In genomic region chr17:48553837-48554236, GRCh38 we compare ENCODE assay signal across 20 cellular contexts. TPM values are rescaled to one million over a fixed set of nuclear protein-coding genes. Genes with fewer than 3 reads are reported as not detected.
DNase-seq lines count a peak whose midpoint lies in the region; ATAC-seq, FAIRE-seq and TF ChIP-seq lines count a peak whose summit lies in the region.
"Had no signal": no experiment of that assay in that cellular context is flagged by ENCODE, and none has a peak within 500 bp of the region (broad histone marks: within the 10 kb centered on the region; RNA-seq: fewer than 3 reads in every experiment).

No MANE protein-coding gene starts in this region.

- H3F3A ChIP-seq in PC-3 (ENCODE audit: low read length, unreplicated experiment): no peaks in the 10 kb centered on the region

- H3K27ac ChIP-seq in HUES6 (ENCODE audit: low read depth, low read length) (no peak overlapping the region), K562 (ENCODE audit: extremely low read depth, low read depth, low read length) (peak overlapping the region; percentile 1; the same call in 2 of the 3 replicates), lower lobe of right lung (peak overlapping the region; percentile 81), spleen (peak overlapping the region in 7 of 8 donors; percentile 48 to 94 (median 61)), PC-3 (ENCODE audit: low read length) (no peak overlapping the region), dorsolateral prefrontal cortex (no peak overlapping the region)
- H3K27ac ChIP-seq in CD8-positive, alpha-beta T cell (ENCODE audit: low read depth, low read length): no peak overlapping the region
- H3K27ac ChIP-seq: BLaER1 treated with 17β-estradiol and CSF1 and Interleukin-3, amounts not matched to agents 10 nM and 100 nM had no signal

- 50% methylated on average over 1 of the region's 1 CpG for WGBS in K562 (ENCODE audit: insufficient coverage, low coverage, missing lambda C conversion rate)
- 73 to 90% (median 81%) methylated on average over 1 of the region's 1 CpG for WGBS in spleen, 5 donors

- CTCF ChIA-PET in K562 (lab: Yijun Ruan, JAX; ENCODE audit: low intra/inter-chr PET ratio) (no interaction called here), PC-3 (lab: Charles Lee) (no interaction called here)
- CTCF ChIA-PET in CD8-positive, alpha-beta T cell (lab: Charles Lee): no interaction called here

- DNase-seq in K562 (ENCODE audit: extremely low read depth in 1 of 4, low spot score in 3 of 4) (no peak), lower lobe of right lung (no peak), spleen (no peak), PC-3 (no peak), dorsolateral prefrontal cortex (no peak), glomerular visceral epithelial cell (ENCODE audit: extremely low spot score) (no peak)
- no peak for DNase-seq in CD8-positive, alpha-beta T cell
- DNase-seq: activated CD8-positive, alpha-beta T cell treated with anti-CD3 and anti-CD28 coated beads for 36 hours; activated effector memory CD4-positive, alpha-beta T cell treated with Interleukin-2 at 50 U/mL for 16 hours; cerebellar nuclear complex; left ventricle myocardium superior; MM.1S; NCI-H2107; nucleus accumbens; stimulated activated CD4-positive, alpha-beta T cell treated with anti-CD3 and anti-CD28 coated beads, Interleukin-15, amount 100 ng/mL, for 24 hours had no signal

- H3K9me1 ChIP-seq in K562 (ENCODE audit: control insufficient read depth, insufficient read depth, low read length): no peaks in the 10 kb centered on the region

- H3K4me1 Mint-ChIP-seq in CD8-positive, alpha-beta T cell (ENCODE audit: low read depth): peaks cover 8% of the 10 kb centered on the region

- POLR2A ChIA-PET in K562 (lab: Yijun Ruan, JAX): no interaction called here
- POLR2A ChIA-PET in PC-3 (lab: Charles Lee; ENCODE audit: unreplicated experiment): no interaction called here
- POLR2A ChIA-PET in CD8-positive, alpha-beta T cell (lab: Charles Lee): no interaction called here

- H3K4me3 Mint-ChIP-seq in CD8-positive, alpha-beta T cell: no peak overlapping the region
- H3K4me3 Mint-ChIP-seq: activated CD8-positive, alpha-beta T cell treated with anti-CD3 and anti-CD28 coated beads for 36 hours had no signal

- H3K4me1 ChIP-seq in HUES6 (ENCODE audit: control insufficient read depth, insufficient read depth, low read length): peaks cover 51% of the 10 kb centered on the region
- H3K4me1 ChIP-seq in K562 (replicated peaks in 1 of 2; ENCODE audit: control insufficient read depth in 2 of 2, insufficient read depth in 2 of 2, low read length in 2 of 2): peaks cover 53 to 60% of the 10 kb centered on the region in 2 experiments
- H3K4me1 ChIP-seq in lower lobe of right lung: peaks cover 2% of the 10 kb centered on the region
- H3K4me1 ChIP-seq in spleen: peaks cover 0 to 49% (median 11%) of the 10 kb centered on the region in 6 donors
- peaks cover 25% of the 10 kb centered on the region for H3K4me1 ChIP-seq in PC-3 (ENCODE audit: insufficient read depth, low read length)
- H3K4me1 ChIP-seq in CD8-positive, alpha-beta T cell (ENCODE audit: insufficient read depth, low read length): peaks cover 10% of the 10 kb centered on the region
- H3K4me1 ChIP-seq: BLaER1 treated with 17β-estradiol and CSF1 and Interleukin-3, amounts not matched to agents 10 nM and 100 nM had no signal

- H4K20me1 ChIP-seq in K562 (replicated peaks; ENCODE audit: control insufficient read depth, insufficient read depth, low read length) (no peaks in the 10 kb centered on the region), PC-3 (ENCODE audit: low read length) (no peaks in the 10 kb centered on the region)

- no peak for TF ChIP-seq RAD21 in K562 (CRISPR knock-in tag; conservative IDR thresholded peaks at IDR 0.05 in 1 of 2, IDR thresholded peaks at IDR 0.05 in 1 of 2)

- intact Hi-C loops in K562 (cut with micrococcal nuclease): no loop called here
- intact Hi-C loops in lower lobe of right lung (cut with DNase I): no loop called here
- intact Hi-C loops in spleen (cut with DNase I; ENCODE audit: low total_unique reads): no loop called here
- intact Hi-C loops in PC-3 (cut with micrococcal nuclease): no loop called here
- intact Hi-C loops in dorsolateral prefrontal cortex (cut with DNase I): no loop called here
- intact Hi-C loops in CD8-positive, alpha-beta T cell (cut with DNase I, micrococcal nuclease): no loop called here

- TF ChIP-seq POLR2A in K562 (conservative IDR thresholded peaks at IDR 0.05) (no peak), spleen (IDR thresholded peaks at IDR 0.05) (no peak)

- H3K9me3 ChIP-seq in HUES6 (ENCODE audit: control insufficient read depth, insufficient read depth, low read depth, low read length) (no peaks in the 10 kb centered on the region), K562 (replicated peaks; ENCODE audit: control insufficient read depth, insufficient read depth, low read depth, low read length) (no peaks in the 10 kb centered on the region), lower lobe of right lung (no peaks in the 10 kb centered on the region), spleen (no peaks in the 10 kb centered on the region), PC-3 (ENCODE audit: low read length) (no peaks in the 10 kb centered on the region)
- H3K9me3 ChIP-seq in CD8-positive, alpha-beta T cell (ENCODE audit: low read length): no peaks in the 10 kb centered on the region
- H3K9me3 ChIP-seq: BLaER1 treated with 17β-estradiol and CSF1 and Interleukin-3, amounts not matched to agents 10 nM and 100 nM had no signal

- no peak for ATAC-seq in K562
- ATAC-seq in lower lobe of right lung: no peak
- ATAC-seq in PC-3: no peak
- no peak for ATAC-seq in CD8-positive, alpha-beta T cell
- ATAC-seq: activated CD8-positive, alpha-beta T cell treated with anti-CD3 and anti-CD28 coated beads for 36 hours had no signal

- H3K27me3 ChIP-seq in HUES6 (ENCODE audit: control insufficient read depth, insufficient read depth, low read length) (peaks cover 99% of the 10 kb centered on the region), K562 (ENCODE audit: control insufficient read depth in 2 of 2, insufficient read depth in 2 of 2, low read length in 2 of 2) (no peaks in the 10 kb centered on the region), lower lobe of right lung (ENCODE audit: low read depth) (peaks cover 48% of the 10 kb centered on the region), spleen (replicated peaks in 1 of 7) (peaks cover 0 to 52% (median 6%) of the 10 kb centered on the region in 7 donors), PC-3 (ENCODE audit: low read length) (no peaks in the 10 kb centered on the region), dorsolateral prefrontal cortex (peaks cover 18 to 100% (median 98%) of the 10 kb centered on the region in 45 donors)
- H3K27me3 ChIP-seq in CD8-positive, alpha-beta T cell (ENCODE audit: insufficient read depth, low read length): no peaks in the 10 kb centered on the region

- no peak overlapping the region for H3K27ac Mint-ChIP-seq in CD8-positive, alpha-beta T cell
- H3K27ac Mint-ChIP-seq: activated CD8-positive, alpha-beta T cell treated with anti-CD3 and anti-CD28 coated beads for 36 hours had no signal

- TF ChIP-seq CTCF in K562 (IDR thresholded peaks at IDR 0.05 in 2 of 3, conservative IDR thresholded peaks at IDR 0.05 in 1 of 3; ENCODE audit: insufficient read depth in 2 of 3, low read depth in 1 of 3, low read length in 3 of 3): no peak
- no peak for TF ChIP-seq CTCF in lower lobe of right lung (IDR thresholded peaks at IDR 0.05)
- TF ChIP-seq CTCF in spleen (IDR thresholded peaks at IDR 0.05 in 8 of 11, conservative IDR thresholded peaks at IDR 0.05 in 3 of 11): no peak
- no peak for TF ChIP-seq CTCF in PC-3 (conservative IDR thresholded peaks at IDR 0.05; ENCODE audit: low read depth, low read length)
- TF ChIP-seq CTCF in dorsolateral prefrontal cortex (IDR thresholded peaks at IDR 0.05 in 54 of 56, conservative IDR thresholded peaks at IDR 0.05 in 2 of 56; ENCODE audit: low read depth in 1 of 56, partially characterized antibody in 56 of 56): no peak
- no peak for TF ChIP-seq CTCF in CD8-positive, alpha-beta T cell (IDR thresholded peaks at IDR 0.05)

- H3K36me3 ChIP-seq in HUES6 (ENCODE audit: control insufficient read depth, insufficient read depth, low read length) (no peaks in the 10 kb centered on the region), K562 (ENCODE audit: control insufficient read depth, insufficient read depth, low read length) (peaks cover 73% of the 10 kb centered on the region; the same call in 2 of the 3 replicates), lower lobe of right lung (no peaks in the 10 kb centered on the region), spleen (peaks cover 0 to 17% (median 0%) of the 10 kb centered on the region in 6 donors), PC-3 (ENCODE audit: low read depth, low read length) (no peaks in the 10 kb centered on the region)
- no peaks in the 10 kb centered on the region for H3K36me3 ChIP-seq in CD8-positive, alpha-beta T cell (ENCODE audit: insufficient read depth, low read length)
- H3K36me3 ChIP-seq: BLaER1 treated with 17β-estradiol and CSF1 and Interleukin-3, amounts not matched to agents 10 nM and 100 nM had no signal

- peaks cover 3% of the 10 kb centered on the region for H3K27me3 Mint-ChIP-seq in CD8-positive, alpha-beta T cell (ENCODE audit: low read depth)

- H3K4me3 ChIP-seq in HUES6 (ENCODE audit: low read depth, low read length): peak overlapping the region; percentile 51; the same call in 1 of the 2 replicates
- H3K4me3 ChIP-seq in K562: no peak overlapping the region
- H3K4me3 ChIP-seq in lower lobe of right lung: peak overlapping the region; percentile 43
- peak overlapping the region in 3 of 8 donors; percentile 1 to 54 (median 20) for H3K4me3 ChIP-seq in spleen
- H3K4me3 ChIP-seq in PC-3 (ENCODE audit: low read length): no peak overlapping the region
- H3K4me3 ChIP-seq in dorsolateral prefrontal cortex: no peak overlapping the region
- no peak overlapping the region for H3K4me3 ChIP-seq in CD8-positive, alpha-beta T cell (ENCODE audit: low read depth, low read length)
- H3K4me3 ChIP-seq: BLaER1 treated with 17β-estradiol and CSF1 and Interleukin-3, amounts not matched to agents 10 nM and 100 nM had no signal

- in situ Hi-C loops in K562 (cut with MboI): no loop called here

- TF ChIP-seq EP300 in K562 (IDR thresholded peaks at IDR 0.05; ENCODE audit: low read length): no peak

- H3K79me2 ChIP-seq in K562 (ENCODE audit: control insufficient read depth, insufficient read depth, low read length): peaks cover 63% of the 10 kb centered on the region
- no peaks in the 10 kb centered on the region; the same call in 1 of the 2 replicates for H3K79me2 ChIP-seq in PC-3 (ENCODE audit: low read length)

- H3K9ac ChIP-seq in HUES6 (ENCODE audit: low read length): no peak overlapping the region
- H3K9ac ChIP-seq in K562 (ENCODE audit: insufficient read depth in 1 of 2, low read depth in 2 of 2, low read length in 2 of 2): no peak overlapping the region
- no peak overlapping the region for H3K9ac ChIP-seq in PC-3 (ENCODE audit: low read length)
- H3K9ac ChIP-seq: BLaER1 treated with 17β-estradiol and CSF1 and Interleukin-3, amounts not matched to agents 10 nM and 100 nM had no signal

- H2AFZ ChIP-seq in K562 (ENCODE audit: low read depth, low read length) (no peak overlapping the region), PC-3 (ENCODE audit: low read length) (no peak overlapping the region)

- H3K4me2 ChIP-seq in K562 (ENCODE audit: insufficient read depth, low read length) (no peak overlapping the region), PC-3 (ENCODE audit: low read length) (no peak overlapping the region)
- H3K4me2 ChIP-seq: BLaER1 treated with 17β-estradiol and CSF1 and Interleukin-3, amounts not matched to agents 10 nM and 100 nM had no signal

- BruUV-seq in K562 (replicated peaks; lab: Mats Ljungman, UMichigan): no TSS peak
- no TSS peak for BruUV-seq in PC-3 (replicated peaks; lab: Mats Ljungman, UMichigan)

- no peaks in the 10 kb centered on the region for H3K9me2 ChIP-seq in PC-3 (replicated peaks; ENCODE audit: low read length)

- H3K36me3 Mint-ChIP-seq in CD8-positive, alpha-beta T cell: no peaks in the 10 kb centered on the region

- no peak for FAIRE-seq in K562 (lab: Jason Lieb, UNC)
- FAIRE-seq: TTC549 had no signal

- no peaks in the 10 kb centered on the region for H3K9me3 Mint-ChIP-seq in CD8-positive, alpha-beta T cell
- H3K9me3 Mint-ChIP-seq: activated CD8-positive, alpha-beta T cell treated with anti-CD3 and anti-CD28 coated beads for 36 hours had no signal

RNA-seq across cellular contexts. Expression of gene HOXB2, which starts 8.9 kb away (rescaled TPM):
- total RNA-seq in K562 (2011; cell fraction: chromatin; rRNA removed; ENCODE audit: low replicate concordance): 18.7 and 27.7 TPM in 2 replicates
- 34.9 and 41.4 TPM in 2 replicates for total RNA-seq in K562 (2011; cell fraction: nucleolus; rRNA removed)
- total RNA-seq in K562 (2011; cell fraction: nucleoplasm; rRNA removed): 30.6 and 32.7 TPM in 2 replicates
- 35.0 and 42.1 TPM in 2 replicates for total RNA-seq in K562 (2014; rRNA removed)
- total RNA-seq in K562 (2014; rRNA removed; fragmentation: Illumina TruSeq; extraction: Trizol): 13.0 and 16.9 TPM in 2 replicates
- 21.2 and 22.2 TPM in 2 replicates for total RNA-seq in K562 (2015; rRNA removed; fragmentation: Illumina TruSeq; extraction: Trizol)
- 74.2 and 75.5 TPM in 2 replicates for total RNA-seq in K562 (2021)
- polyA plus RNA-seq in K562 (2011; rRNA removed): 15.9 and 16.4 TPM in 2 replicates
- 24.2 and 53.7 TPM in 2 replicates for polyA plus RNA-seq in K562 (2011; cell fraction: cytosol; rRNA removed)
- polyA plus RNA-seq in K562 (2011; cell fraction: nucleus; rRNA removed): 43.7 and 75.1 TPM in 2 replicates
- polyA plus RNA-seq in K562 (2012): 50.1 and 61.9 TPM in 2 replicates
- 32.5 and 32.6 TPM in 2 replicates for polyA plus RNA-seq in K562 (2014; fragmentation: Illumina TruSeq; extraction: Trizol)
- polyA plus RNA-seq in K562 (2014; fragmentation: Nextera tagmentation; extraction: Ambion mirVana): 1 to 10 TPM; 2.1 to 3.1 TPM
- 66.4 and 97.7 TPM in 2 replicates for polyA plus RNA-seq in K562 (2014; rRNA removed)
- polyA minus RNA-seq in K562 (2011; rRNA and poly(A)+ RNA removed): 5.8 and 6.4 TPM in 2 replicates
- polyA minus RNA-seq in K562 (2011; cell fraction: cytosol; rRNA and poly(A)+ RNA removed): 7.7 and 8.4 TPM in 2 replicates
- 21.1 and 32.0 TPM in 2 replicates for polyA minus RNA-seq in K562 (2011; cell fraction: nucleus; rRNA and poly(A)+ RNA removed)
- 5.6 TPM for total RNA-seq in lower lobe of right lung
- 10 to 100 TPM in 4 of 7 donors, 1 to 10 TPM in 3; 5.9 to 21.9 (median 10.2) TPM for total RNA-seq in spleen
- polyA plus RNA-seq in spleen: 1 to 10 TPM; 7.2 to 8.2 (median 8.0) TPM
- total RNA-seq in PC-3 (2014; rRNA removed): 1.1 TPM in 1 of 2 replicates, not detected in the other
- 1 to 10 TPM in 8 of 120 experiments, under 1 TPM in 20, not detected in 92; 0.26 to 1.7 (median 0.62) TPM for total RNA-seq in dorsolateral prefrontal cortex
- 10 to 100 TPM; 13.7 to 15.0 TPM for total RNA-seq in CD8-positive, alpha-beta T cell

RNA-seq across cellular contexts. Expression of gene HOXB1, which starts 23.0 kb away (rescaled TPM):
- total RNA-seq in K562 (2011; cell fraction: chromatin; rRNA removed; ENCODE audit: low replicate concordance): not detected in 2 replicates
- total RNA-seq in K562 (2011; cell fraction: nucleolus; rRNA removed): not detected in 2 replicates
- total RNA-seq in K562 (2011; cell fraction: nucleoplasm; rRNA removed): not detected in 2 replicates
- total RNA-seq in K562 (2014; rRNA removed): not detected in 2 replicates
- total RNA-seq in K562 (2014; rRNA removed; fragmentation: Illumina TruSeq; extraction: Trizol): not detected in 2 replicates
- total RNA-seq in K562 (2015; rRNA removed; fragmentation: Illumina TruSeq; extraction: Trizol): not detected in 2 replicates
- not detected in 2 replicates for total RNA-seq in K562 (2021)
- 0.04 TPM in 1 of 2 replicates, not detected in the other for polyA plus RNA-seq in K562 (2011; rRNA removed)
- not detected in 2 replicates for polyA plus RNA-seq in K562 (2011; cell fraction: cytosol; rRNA removed)
- polyA plus RNA-seq in K562 (2011; cell fraction: nucleus; rRNA removed): not detected in 2 replicates
- not detected in 2 replicates for polyA plus RNA-seq in K562 (2012)
- not detected in 2 replicates for polyA plus RNA-seq in K562 (2014; fragmentation: Illumina TruSeq; extraction: Trizol)
- polyA plus RNA-seq in K562 (2014; fragmentation: Nextera tagmentation; extraction: Ambion mirVana): not detected
- not detected in 2 replicates for polyA plus RNA-seq in K562 (2014; rRNA removed)
- not detected in 2 replicates for polyA minus RNA-seq in K562 (2011; rRNA and poly(A)+ RNA removed)
- polyA minus RNA-seq in K562 (2011; cell fraction: cytosol; rRNA and poly(A)+ RNA removed): not detected in 2 replicates
- polyA minus RNA-seq in K562 (2011; cell fraction: nucleus; rRNA and poly(A)+ RNA removed): not detected in 2 replicates
- total RNA-seq in lower lobe of right lung: not detected
- not detected for total RNA-seq in spleen
- under 1 TPM in 1 of 3 donors, not detected in 2; 0.06 TPM for polyA plus RNA-seq in spleen
- not detected in 2 replicates for total RNA-seq in PC-3 (2014; rRNA removed)
- total RNA-seq in dorsolateral prefrontal cortex: not detected
- total RNA-seq in CD8-positive, alpha-beta T cell: not detected
- total RNA-seq: activated CD8-positive, alpha-beta T cell treated with anti-CD3 and anti-CD28 coated beads for 36 hours; Daoy; left ventricle myocardium superior; urinary bladder had no signal
- polyA plus RNA-seq: urinary bladder had no signal

RNA-seq across cellular contexts. Expression of gene HOXB4, which starts 24.3 kb away (rescaled TPM):
- 46.4 and 55.0 TPM in 2 replicates for total RNA-seq in K562 (2011; cell fraction: chromatin; rRNA removed; ENCODE audit: low replicate concordance)
- 33.6 and 35.9 TPM in 2 replicates for total RNA-seq in K562 (2011; cell fraction: nucleolus; rRNA removed)
- total RNA-seq in K562 (2011; cell fraction: nucleoplasm; rRNA removed): 34.9 and 40.6 TPM in 2 replicates
- total RNA-seq in K562 (2014; rRNA removed): 23.9 and 26.4 TPM in 2 replicates
- total RNA-seq in K562 (2014; rRNA removed; fragmentation: Illumina TruSeq; extraction: Trizol): 10.6 and 10.8 TPM in 2 replicates
- 14.6 and 14.9 TPM in 2 replicates for total RNA-seq in K562 (2015; rRNA removed; fragmentation: Illumina TruSeq; extraction: Trizol)
- total RNA-seq in K562 (2021): 33.2 and 34.9 TPM in 2 replicates
- polyA plus RNA-seq in K562 (2011; rRNA removed): 9.2 and 13.0 TPM in 2 replicates
- 10.4 and 12.6 TPM in 2 replicates for polyA plus RNA-seq in K562 (2011; cell fraction: cytosol; rRNA removed)
- 44.4 and 69.1 TPM in 2 replicates for polyA plus RNA-seq in K562 (2011; cell fraction: nucleus; rRNA removed)
- 16.3 and 24.5 TPM in 2 replicates for polyA plus RNA-seq in K562 (2012)
- polyA plus RNA-seq in K562 (2014; fragmentation: Illumina TruSeq; extraction: Trizol): 27.5 and 30.2 TPM in 2 replicates
- 1 to 10 TPM; 1.6 to 2.6 TPM for polyA plus RNA-seq in K562 (2014; fragmentation: Nextera tagmentation; extraction: Ambion mirVana)
- polyA plus RNA-seq in K562 (2014; rRNA removed): 22.5 and 27.2 TPM in 2 replicates
- polyA minus RNA-seq in K562 (2011; rRNA and poly(A)+ RNA removed): 4.4 and 4.6 TPM in 2 replicates
- polyA minus RNA-seq in K562 (2011; cell fraction: cytosol; rRNA and poly(A)+ RNA removed): 5.2 and 7.6 TPM in 2 replicates
- 14.8 and 17.5 TPM in 2 replicates for polyA minus RNA-seq in K562 (2011; cell fraction: nucleus; rRNA and poly(A)+ RNA removed)
- total RNA-seq in lower lobe of right lung: 5.8 TPM
- total RNA-seq in spleen: 1 to 10 TPM; 1.9 to 6.4 (median 3.6) TPM
- 1 to 10 TPM; 2.3 to 2.7 (median 2.4) TPM for polyA plus RNA-seq in spleen
- 0.22 and 0.58 TPM in 2 replicates for total RNA-seq in PC-3 (2014; rRNA removed)
- total RNA-seq in dorsolateral prefrontal cortex: under 1 TPM in 9 of 120 experiments, not detected in 111; 0.13 to 0.32 (median 0.21) TPM
- under 1 TPM; 0.57 to 0.64 TPM for total RNA-seq in CD8-positive, alpha-beta T cell

RNA-seq across cellular contexts. Expression of gene HOXB3, which starts 36.2 kb away (rescaled TPM):
- 75.2 and 108 TPM in 2 replicates for total RNA-seq in K562 (2011; cell fraction: chromatin; rRNA removed; ENCODE audit: low replicate concordance)
- total RNA-seq in K562 (2011; cell fraction: nucleolus; rRNA removed): 47.0 and 47.2 TPM in 2 replicates
- 90.9 and 153 TPM in 2 replicates for total RNA-seq in K562 (2011; cell fraction: nucleoplasm; rRNA removed)
- total RNA-seq in K562 (2014; rRNA removed): 11.8 and 17.2 TPM in 2 replicates
- 20.2 and 21.2 TPM in 2 replicates for total RNA-seq in K562 (2014; rRNA removed; fragmentation: Illumina TruSeq; extraction: Trizol)
- total RNA-seq in K562 (2015; rRNA removed; fragmentation: Illumina TruSeq; extraction: Trizol): 24.7 and 28.1 TPM in 2 replicates
- 22.7 and 28.3 TPM in 2 replicates for total RNA-seq in K562 (2021)
- 15.7 and 21.5 TPM in 2 replicates for polyA plus RNA-seq in K562 (2011; rRNA removed)
- 11.5 and 17.9 TPM in 2 replicates for polyA plus RNA-seq in K562 (2011; cell fraction: cytosol; rRNA removed)
- 93.6 and 118 TPM in 2 replicates for polyA plus RNA-seq in K562 (2011; cell fraction: nucleus; rRNA removed)
- 19.2 and 37.9 TPM in 2 replicates for polyA plus RNA-seq in K562 (2012)
- 23.5 and 27.0 TPM in 2 replicates for polyA plus RNA-seq in K562 (2014; fragmentation: Illumina TruSeq; extraction: Trizol)
- 1 to 10 TPM; 2.4 to 2.5 TPM for polyA plus RNA-seq in K562 (2014; fragmentation: Nextera tagmentation; extraction: Ambion mirVana)
- polyA plus RNA-seq in K562 (2014; rRNA removed): 33.0 and 41.3 TPM in 2 replicates
- polyA minus RNA-seq in K562 (2011; rRNA and poly(A)+ RNA removed): 5.3 and 9.5 TPM in 2 replicates
- 3.6 and 5.7 TPM in 2 replicates for polyA minus RNA-seq in K562 (2011; cell fraction: cytosol; rRNA and poly(A)+ RNA removed)
- 29.2 and 37.0 TPM in 2 replicates for polyA minus RNA-seq in K562 (2011; cell fraction: nucleus; rRNA and poly(A)+ RNA removed)
- 11.3 TPM for total RNA-seq in lower lobe of right lung
- 10 to 100 TPM in 4 of 7 donors, 1 to 10 TPM in 3; 6.8 to 23.1 (median 10.4) TPM for total RNA-seq in spleen
- 1 to 10 TPM; 3.6 to 7.8 (median 6.5) TPM for polyA plus RNA-seq in spleen
- total RNA-seq in PC-3 (2014; rRNA removed): 6.0 and 8.8 TPM in 2 replicates
- total RNA-seq in dorsolateral prefrontal cortex: 1 to 10 TPM in 2 of 120 experiments, under 1 TPM in 18, not detected in 100; 0.11 to 1.4 (median 0.58) TPM
- 1 to 10 TPM; 2.3 to 3.2 TPM for total RNA-seq in CD8-positive, alpha-beta T cell

RNA-seq across cellular contexts. Expression of gene HOXB5, which starts 39.7 kb away (rescaled TPM):
- total RNA-seq in K562 (2011; cell fraction: chromatin; rRNA removed; ENCODE audit: low replicate concordance): 4.9 and 5.1 TPM in 2 replicates
- total RNA-seq in K562 (2011; cell fraction: nucleolus; rRNA removed): 1.8 and 2.0 TPM in 2 replicates
- total RNA-seq in K562 (2011; cell fraction: nucleoplasm; rRNA removed): 2.4 and 3.7 TPM in 2 replicates
- total RNA-seq in K562 (2014; rRNA removed) (0.27 and 0.57 TPM in 2 replicates), K562 (2014; rRNA removed; fragmentation: Illumina TruSeq; extraction: Trizol) (0.38 and 0.65 TPM in 2 replicates), K562 (2015; rRNA removed; fragmentation: Illumina TruSeq; extraction: Trizol) (0.75 and 0.80 TPM in 2 replicates), K562 (2021) (2.4 and 2.6 TPM in 2 replicates), lower lobe of right lung (3.9 TPM), spleen (1 to 10 TPM in 3 of 7 donors, under 1 TPM in 4; 0.43 to 2.6 (median 0.67) TPM), PC-3 (2014; rRNA removed) (0.40 and 0.95 TPM in 2 replicates), dorsolateral prefrontal cortex (under 1 TPM in 1 of 120 experiments, not detected in 119; 0.23 TPM)
- polyA plus RNA-seq in K562 (2011; rRNA removed) (0.36 and 0.87 TPM in 2 replicates), K562 (2014; fragmentation: Illumina TruSeq; extraction: Trizol) (1.4 and 1.5 TPM in 2 replicates), K562 (2014; fragmentation: Nextera tagmentation; extraction: Ambion mirVana) (under 1 TPM; 0.24 to 0.25 TPM), K562 (2014; rRNA removed) (2.7 and 3.2 TPM in 2 replicates), spleen (1 to 10 TPM in 2 of 3 donors, under 1 TPM in 1; 0.91 to 1.5 (median 1.3) TPM)
- 0.36 and 0.52 TPM in 2 replicates for polyA plus RNA-seq in K562 (2011; cell fraction: cytosol; rRNA removed)
- 3.7 TPM in 2 replicates for polyA plus RNA-seq in K562 (2011; cell fraction: nucleus; rRNA removed)
- polyA plus RNA-seq in K562 (2012): 2.9 and 6.4 TPM in 2 replicates
- polyA minus RNA-seq in K562 (2011; rRNA and poly(A)+ RNA removed): 0.11 and 0.15 TPM in 2 replicates
- 0.38 and 0.82 TPM in 2 replicates for polyA minus RNA-seq in K562 (2011; cell fraction: cytosol; rRNA and poly(A)+ RNA removed)
- polyA minus RNA-seq in K562 (2011; cell fraction: nucleus; rRNA and poly(A)+ RNA removed): 0.54 and 1.1 TPM in 2 replicates
- not detected for total RNA-seq in CD8-positive, alpha-beta T cell
- total RNA-seq: activated CD8-positive, alpha-beta T cell treated with anti-CD3 and anti-CD28 coated beads for 36 hours; left ventricle myocardium superior had no signal

Comparison
In these comparisons a context has a peak if more than half of its experiments do, and no peak if none do; other contexts are left out.
1. H3K27ac ChIP-seq: peak in K562 (single experiment), lower lobe of right lung (single experiment) and spleen (7 of 8); none in HUES6 (single experiment), PC-3 (single experiment), dorsolateral prefrontal cortex (0 of 59) and CD8-positive, alpha-beta T cell (single experiment).
2. H3K4me3 ChIP-seq: peak in HUES6 (single experiment) and lower lobe of right lung (single experiment); none in K562 (single experiment), PC-3 (single experiment), dorsolateral prefrontal cortex (0 of 59) and CD8-positive, alpha-beta T cell (single experiment).